Comparison of ENCODE assay signal across 8 cellular contexts in genomic region chr19:926595-927043, GRCh38. TPM values are rescaled to one million over a fixed set of nuclear protein-coding genes. Genes with fewer than 3 reads are reported as not detected.
DNase-seq lines count a peak whose midpoint lies in the region; ATAC-seq and TF ChIP-seq lines count a peak whose summit lies in the region.

No MANE protein-coding gene starts in this region.

- H3K9me3 ChIP-seq in Loucy (ENCODE audit: insufficient read depth, low read depth, low read length), result no peaks in the 10 kb centered on the region
- H3K9me3 ChIP-seq in right atrium auricular region, result no peaks in the 10 kb centered on the region

- H3K27me3 ChIP-seq in GM06990 (replicated peaks; ENCODE audit: control insufficient read depth, insufficient read depth, low read length), result no peaks in the 10 kb centered on the region
- H3K27me3 ChIP-seq in Loucy (ENCODE audit: insufficient read depth, low read length, poor library complexity, severe bottlenecking), result peaks cover 5% of the 10 kb centered on the region
- H3K27me3 ChIP-seq in right atrium auricular region, result no peaks in the 10 kb centered on the region

- H4K20me1 ChIP-seq in Loucy (ENCODE audit: insufficient read depth, low read length, poor library complexity, severe bottlenecking), result peaks cover 4% of the 10 kb centered on the region

- H3K4me3 ChIP-seq in GM06990 (replicated peaks; ENCODE audit: low read depth, low read length), result peak overlapping the region; percentile 74
- peak overlapping the region; percentile 100 for H3K4me3 ChIP-seq in Loucy (ENCODE audit: low read length, poor library complexity, severe bottlenecking)
- H3K4me3 ChIP-seq in right atrium auricular region, result peak overlapping the region; percentile 76 to 94
- peak overlapping the region; percentile 89 for H3K4me3 ChIP-seq in skeletal muscle cell (ENCODE audit: low read depth, low read length)

- H3K27me3 Mint-ChIP-seq in activated T-helper 2 cell treated with anti-CD3 and anti-CD28 coated beads, Interferon-gamma antibody, Interleukin-2, Interleukin-4, amounts not matched to agents 10 μg/mL and 5 μg/mL and 100 μg/mL, durations not matched to agents 14 hours and 24 hours and 36 hours (ENCODE audit: low read depth), result no peaks in the 10 kb centered on the region

- peak overlapping the region; percentile 80 to 89 for H3K27ac ChIP-seq in right atrium auricular region

- peaks cover 2% of the 10 kb centered on the region for H3K4me1 ChIP-seq in Loucy (ENCODE audit: insufficient read depth, low read length, poor library complexity, severe bottlenecking)
- peaks cover 0 to 33% of the 10 kb centered on the region in 2 donors for H3K4me1 ChIP-seq in right atrium auricular region

- peak overlapping the region; percentile 81 for H3K4me2 ChIP-seq in Loucy (ENCODE audit: low read depth, low read length, poor library complexity, severe bottlenecking)

- no peaks in the 10 kb centered on the region for H3F3A ChIP-seq in Loucy (ENCODE audit: low read depth)

- H3K9me3 Mint-ChIP-seq in activated T-helper 2 cell treated with anti-CD3 and anti-CD28 coated beads, Interferon-gamma antibody, Interleukin-2, Interleukin-4, amounts not matched to agents 10 μg/mL and 5 μg/mL and 100 μg/mL, durations not matched to agents 14 hours and 24 hours and 36 hours, result no peaks in the 10 kb centered on the region

- no peaks in the 10 kb centered on the region for H3K9me2 ChIP-seq in Loucy (replicated peaks; ENCODE audit: low read depth, low read length)

- peaks cover 31% of the 10 kb centered on the region for H3K79me2 ChIP-seq in Loucy (ENCODE audit: insufficient read depth, low read length)

- H2AFZ ChIP-seq in Loucy (ENCODE audit: low read length), result peak overlapping the region; percentile 73

- peak overlapping the region; percentile 49 for H3K27ac Mint-ChIP-seq in activated T-helper 2 cell treated with anti-CD3 and anti-CD28 coated beads, Interferon-gamma antibody, Interleukin-2, Interleukin-4, amounts not matched to agents 10 μg/mL and 5 μg/mL and 100 μg/mL, durations not matched to agents 14 hours and 24 hours and 36 hours

- peaks cover 5% of the 10 kb centered on the region for H3K36me3 Mint-ChIP-seq in activated T-helper 2 cell treated with anti-CD3 and anti-CD28 coated beads, Interferon-gamma antibody, Interleukin-2, Interleukin-4, amounts not matched to agents 10 μg/mL and 5 μg/mL and 100 μg/mL, durations not matched to agents 14 hours and 24 hours and 36 hours (ENCODE audit: low read depth)

- H3K4me1 Mint-ChIP-seq in activated T-helper 2 cell treated with anti-CD3 and anti-CD28 coated beads, Interferon-gamma antibody, Interleukin-2, Interleukin-4, amounts not matched to agents 10 μg/mL and 5 μg/mL and 100 μg/mL, durations not matched to agents 14 hours and 24 hours and 36 hours (ENCODE audit: low read depth), result peaks cover 3% of the 10 kb centered on the region

- peak overlapping the region; percentile 98 for H3K9ac ChIP-seq in Loucy (ENCODE audit: low read depth, low read length, poor library complexity, severe bottlenecking)

- peak overlapping the region; percentile 83 for H3K4me3 Mint-ChIP-seq in activated T-helper 2 cell treated with anti-CD3 and anti-CD28 coated beads, Interferon-gamma antibody, Interleukin-2, Interleukin-4, amounts not matched to agents 10 μg/mL and 5 μg/mL and 100 μg/mL, durations not matched to agents 14 hours and 24 hours and 36 hours (ENCODE audit: low read depth)

- TF ChIP-seq CTCF in GM06990 (IDR thresholded peaks at IDR 0.05; ENCODE audit: insufficient read depth, low read length, poor library complexity, severe bottlenecking), result no peak
- no peak for TF ChIP-seq CTCF in Loucy (conservative IDR thresholded peaks at IDR 0.05; ENCODE audit: low read length)
- TF ChIP-seq CTCF in right atrium auricular region (IDR thresholded peaks at IDR 0.05), result no peak

- intact Hi-C loops in activated T-helper 2 cell treated with anti-CD3 and anti-CD28 coated beads, Interferon-gamma antibody, Interleukin-2, Interleukin-4, amounts not matched to agents 10 μg/mL and 5 μg/mL and 100 μg/mL, durations not matched to agents 14 hours and 24 hours and 36 hours (cut with micrococcal nuclease), result loop anchor here (5.0 to 10.0 kb wide), 3 partner anchors 158 to 316 kb away; partner anchors contain the start of genes ATP5F1D and RNF126

- ATAC-seq in HG03095 (IDR thresholded peaks at IDR 0.05; ENCODE audit: unreplicated experiment), result no peak

- DNase-seq in GM06990 (ENCODE audit: extremely low read depth, insufficient read length), result peak; percentile 71
- no peak for DNase-seq in activated T-helper 2 cell treated with anti-CD3 and anti-CD28 coated beads, Interferon-gamma antibody, Interleukin-2, Interleukin-4, amounts not matched to agents 10 μg/mL and 5 μg/mL and 100 μg/mL, durations not matched to agents 14 hours and 24 hours and 36 hours (ENCODE audit: low spot score)
- peak; percentile 72 for DNase-seq in right atrium auricular region (ENCODE audit: low spot score)
- no peak for DNase-seq in skeletal muscle cell (ENCODE audit: low read depth)
- DNase-seq in NCI-H510A (lab: John Stamatoyannopoulos, UW), result no peak
- no peak for DNase-seq in hippocampal formation (lab: John Stamatoyannopoulos, UW)

- peaks cover 14% of the 10 kb centered on the region for H3K36me3 ChIP-seq in GM06990 (ENCODE audit: control insufficient read depth, insufficient read depth, low read length)
- no peaks in the 10 kb centered on the region for H3K36me3 ChIP-seq in Loucy (ENCODE audit: insufficient read depth, low read length)
- H3K36me3 ChIP-seq in right atrium auricular region, result no peaks in the 10 kb centered on the region

RNA-seq across cellular contexts. Expression of gene ARID3A, which starts 0.8 kb away (rescaled TPM):
- 42.0 and 42.6 TPM in 2 replicates for total RNA-seq in activated T-helper 2 cell treated with anti-CD3 and anti-CD28 coated beads, Interferon-gamma antibody, Interleukin-2, Interleukin-4, amounts not matched to agents 10 μg/mL and 5 μg/mL and 100 μg/mL, durations not matched to agents 14 hours and 24 hours and 36 hours
- total RNA-seq in right atrium auricular region, result 1 to 10 TPM; 1.7 to 3.4 TPM

RNA-seq across cellular contexts. Expression of gene KISS1R, which starts 9.5 kb away (rescaled TPM):
- 7.1 and 8.0 TPM in 2 replicates for total RNA-seq in activated T-helper 2 cell treated with anti-CD3 and anti-CD28 coated beads, Interferon-gamma antibody, Interleukin-2, Interleukin-4, amounts not matched to agents 10 μg/mL and 5 μg/mL and 100 μg/mL, durations not matched to agents 14 hours and 24 hours and 36 hours
- not detected for total RNA-seq in right atrium auricular region

RNA-seq across cellular contexts. Expression of gene R3HDM4, which starts 13.6 kb away (rescaled TPM):
- total RNA-seq in activated T-helper 2 cell treated with anti-CD3 and anti-CD28 coated beads, Interferon-gamma antibody, Interleukin-2, Interleukin-4, amounts not matched to agents 10 μg/mL and 5 μg/mL and 100 μg/mL, durations not matched to agents 14 hours and 24 hours and 36 hours, result 77.1 and 83.3 TPM in 2 replicates
- 10 to 100 TPM; 19.5 to 30.4 TPM for total RNA-seq in right atrium auricular region

RNA-seq across cellular contexts. Expression of gene RNU6-9, which starts 33.3 kb away (rescaled TPM):
- not detected in 2 replicates for total RNA-seq in activated T-helper 2 cell treated with anti-CD3 and anti-CD28 coated beads, Interferon-gamma antibody, Interleukin-2, Interleukin-4, amounts not matched to agents 10 μg/mL and 5 μg/mL and 100 μg/mL, durations not matched to agents 14 hours and 24 hours and 36 hours
- total RNA-seq in right atrium auricular region, result not detected

RNA-seq across cellular contexts. Expression of gene MED16, which starts 33.6 kb away (rescaled TPM):
- 55.7 and 64.1 TPM in 2 replicates for total RNA-seq in activated T-helper 2 cell treated with anti-CD3 and anti-CD28 coated beads, Interferon-gamma antibody, Interleukin-2, Interleukin-4, amounts not matched to agents 10 μg/mL and 5 μg/mL and 100 μg/mL, durations not matched to agents 14 hours and 24 hours and 36 hours
- 10 to 100 TPM; 17.7 to 26.5 TPM for total RNA-seq in right atrium auricular region

Comparison
In these comparisons a context has a peak if more than half of its experiments do, and no peak if none do; other contexts are left out.
1. DNase-seq: peak in GM06990 (single experiment) and right atrium auricular region (single experiment); none in activated T-helper 2 cell treated with anti-CD3 and anti-CD28 coated beads, Interferon-gamma antibody, Interleukin-2, Interleukin-4, amounts not matched to agents 10 μg/mL and 5 μg/mL and 100 μg/mL, durations not matched to agents 14 hours and 24 hours and 36 hours (single experiment), skeletal muscle cell (single experiment), NCI-H510A (single experiment) and hippocampal formation (0 of 2).
2. Peak in every context shown above with its lines, with median percentiles within 50 percentile points of each other: H3K4me3 ChIP-seq.